In the genomic region with DNA sequence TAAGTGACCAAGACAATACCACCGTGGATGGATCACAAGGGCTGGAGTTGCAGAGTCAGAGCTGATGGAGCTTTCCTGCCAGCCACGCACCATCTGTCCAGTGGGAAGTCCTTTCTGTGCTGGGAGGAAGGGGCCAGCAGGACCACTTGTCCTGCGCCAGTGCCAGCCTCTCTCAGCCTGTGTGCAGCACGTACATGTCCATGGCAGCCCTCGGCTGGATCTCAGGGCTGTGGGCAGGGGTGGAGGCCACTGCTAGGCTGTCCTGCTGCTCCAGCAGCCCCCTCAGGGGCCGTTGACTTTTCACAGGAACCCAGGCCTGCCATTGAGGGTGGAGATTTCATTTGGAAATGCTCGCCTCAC, we compare ENCODE assay signal across 14 cellular contexts. TPM values are rescaled to one million over a fixed set of nuclear protein-coding genes. Genes with fewer than 3 reads are reported as not detected.
DNase-seq lines count a peak whose midpoint lies in the region; ATAC-seq, FAIRE-seq and TF ChIP-seq lines count a peak whose summit lies in the region.
"Had no signal": no experiment of that assay in that cellular context is flagged by ENCODE, and none has a peak within 500 bp of the region (broad histone marks: within the 10 kb centered on the region; RNA-seq: fewer than 3 reads in every experiment).

No MANE protein-coding gene starts in this region.

- H4K20me1 ChIP-seq in GM23248 (ENCODE audit: insufficient read depth) (no peaks in the 10 kb centered on the region), HepG2 (ENCODE audit: insufficient read depth, low read length) (no peaks in the 10 kb centered on the region), smooth muscle cell (ENCODE audit: low read depth) (peaks cover 32% of the 10 kb centered on the region)

- TF ChIP-seq CTCF in adrenal gland (IDR thresholded peaks at IDR 0.05), result no peak
- no peak for TF ChIP-seq CTCF in HepG2 (CRISPR knock-in tag; IDR thresholded peaks at IDR 0.05)
- TF ChIP-seq CTCF in smooth muscle cell (IDR thresholded peaks at IDR 0.05; ENCODE audit: borderline replicate concordance, insufficient read depth, poor library complexity, severe bottlenecking), result no peak

- H3K9ac ChIP-seq in GM23248 (peak overlapping the region; percentile 40; the same call in 1 of the 2 replicates), HepG2 (ENCODE audit: insufficient read depth, low read depth, low read length) (0 out of 2 replicates have a peak overlapping the region, but pooled peaks have one; percentile 46), smooth muscle cell (ENCODE audit: low read depth) (peak overlapping the region; percentile 68)

- no peaks in the 10 kb centered on the region for H3K27me3 ChIP-seq in GM23248 (replicated peaks; ENCODE audit: insufficient read depth)
- no peaks in the 10 kb centered on the region for H3K27me3 ChIP-seq in adrenal gland
- H3K27me3 ChIP-seq in HepG2 (ENCODE audit: control insufficient read depth in 1 of 2, insufficient read depth in 2 of 2, low read length in 2 of 2), result 0 out of 5 replicates have a peak, but pooled peaks cover 0 to 3% of the 10 kb centered on the region in 2 experiments
- H3K27me3 ChIP-seq in smooth muscle cell (ENCODE audit: low read depth), result no peaks in the 10 kb centered on the region

- H3K9me3 ChIP-seq in GM23248 (ENCODE audit: low read depth) (no peaks in the 10 kb centered on the region), adrenal gland (replicated peaks in 1 of 3) (no peaks in the 10 kb centered on the region), HepG2 (ENCODE audit: low read length) (no peaks in the 10 kb centered on the region), smooth muscle cell (replicated peaks; ENCODE audit: low read depth) (no peaks in the 10 kb centered on the region)
- H3K9me3 ChIP-seq: prostate gland had no signal

- H3K27ac ChIP-seq in GM23248, result peak overlapping the region; percentile 84
- peak overlapping the region in 4 of 5 donors; percentile 60 to 92 (median 70) for H3K27ac ChIP-seq in adrenal gland
- H3K27ac ChIP-seq in HepG2 (ENCODE audit: extremely low read length, insufficient read depth, low read length), result no peak overlapping the region
- peak overlapping the region; percentile 97 for H3K27ac ChIP-seq in smooth muscle cell (ENCODE audit: low read depth)
- H3K27ac ChIP-seq: prostate gland had no signal

- H3K4me1 ChIP-seq in GM23248 (ENCODE audit: insufficient read depth) (peaks cover 59% of the 10 kb centered on the region), adrenal gland (replicated peaks in 1 of 2) (peaks cover 41 to 69% of the 10 kb centered on the region in 2 donors), HepG2 (ENCODE audit: insufficient read depth, low read length) (peaks cover 38% of the 10 kb centered on the region), smooth muscle cell (ENCODE audit: low read depth) (peaks cover 38% of the 10 kb centered on the region)
- H3K4me1 ChIP-seq: prostate gland had no signal

- intact Hi-C loops in adrenal gland (cut with DNase I) (no loop called here), HepG2 (cut with micrococcal nuclease; ENCODE audit: unreplicated experiment) (no loop called here)

- peaks cover 35% of the 10 kb centered on the region for H3F3A ChIP-seq in GM23248 (ENCODE audit: insufficient read depth)
- H3F3A ChIP-seq in smooth muscle cell (ENCODE audit: low read depth), result peaks cover 58% of the 10 kb centered on the region

- peak; percentile 12 for DNase-seq in GM23248
- peak in 1 of 7 donors; percentile 26 for DNase-seq in adrenal gland
- DNase-seq in HepG2 (ENCODE audit: low spot score), result no peak
- DNase-seq in smooth muscle cell (lab: John Stamatoyannopoulos, UW; ENCODE audit: unreplicated experiment), result no peak
- no peak for DNase-seq in NCI-H345 treated with DMSO at 0.1 percent for 48 hours (lab: John Stamatoyannopoulos, UW; ENCODE audit: unreplicated experiment)
- DNase-seq in NCI-H187 treated with DMSO at 0.1 percent for 48 hours (lab: John Stamatoyannopoulos, UW), result no peak
- no peak for DNase-seq in HCEC 1CT
- DNase-seq: activated B cell treated with CpG ODN at 0.5 μM for 24 hours; activated CD8-positive, alpha-beta memory T cell treated with anti-CD3 and anti-CD28 coated beads, Interleukin-2, amount 10 ng/mL, durations not matched to agents 7 days and 5 days; NCI-H1417 treated with DMSO at 0.1 percent for 48 hours had no signal

- BruUV-seq in HepG2 (replicated peaks; lab: Mats Ljungman, UMichigan), result no TSS peak

- TF ChIP-seq EP300 in HepG2 (IDR thresholded peaks at IDR 0.05; ENCODE audit: low read depth in 2 of 2, low read length in 2 of 2), result no peak
- TF ChIP-seq EP300 in HepG2 (CRISPR knock-in tag; IDR thresholded peaks at IDR 0.05; ENCODE audit: borderline replicate concordance), result no peak

- CTCF ChIA-PET in HepG2 (lab: Yijun Ruan, JAX; ENCODE audit: low intra/inter-chr PET ratio, low total read pairs), result no interaction called here

- 56 to 62% methylated on average over 7 of the region's 7 CpGs for WGBS in GM23248 (ENCODE audit: low coverage in 1 of 2, low lambda C conversion rate in 2 of 2, missing lambda C conversion rate in 2 of 2), 2 experiments
- 74 to 87% (median 85%) methylated on average over 5 to 7 of the region's 7 CpGs for WGBS in adrenal gland, 4 donors
- 47% methylated on average over 3 of the region's 7 CpGs for WGBS in HepG2 (ENCODE audit: low lambda C conversion rate)
- 68% methylated on average over 7 of the region's 7 CpGs for WGBS in smooth muscle cell (ENCODE audit: low lambda C conversion rate)

- H3K4me3 ChIP-seq in GM23248 (no peak overlapping the region), adrenal gland (no peak overlapping the region), HepG2 (replicated peaks in 1 of 3; ENCODE audit: insufficient read depth in 1 of 3, low read depth in 2 of 3, low read length in 3 of 3) (peak overlapping the region in 1 of 3 experiments; percentile 57; a peak in 1 of 6 replicates), smooth muscle cell (no peak overlapping the region)
- H3K4me3 ChIP-seq: prostate gland had no signal

- in situ Hi-C loops in GM23248 (cut with MboI), result no loop called here
- in situ Hi-C loops in HepG2 (cut with HindIII; ENCODE audit: extremely low pct_ligation_motif_present, low pct_unique_long_range_greater_than_20kb), result no loop called here

- H2AFZ ChIP-seq in GM23248 (no peak overlapping the region), HepG2 (ENCODE audit: low read length) (peak overlapping the region; percentile 54), smooth muscle cell (ENCODE audit: low read depth) (no peak overlapping the region)

- no peaks in the 10 kb centered on the region for H3K36me3 ChIP-seq in GM23248 (ENCODE audit: low read depth)
- H3K36me3 ChIP-seq in adrenal gland (replicated peaks in 1 of 2), result no peaks in the 10 kb centered on the region
- H3K36me3 ChIP-seq in HepG2 (replicated peaks in 1 of 2; ENCODE audit: control insufficient read depth in 1 of 2, insufficient read depth in 2 of 2, low read length in 2 of 2), result no peaks in the 10 kb centered on the region
- no peaks in the 10 kb centered on the region for H3K36me3 ChIP-seq in smooth muscle cell (ENCODE audit: low read depth)
- H3K36me3 ChIP-seq: prostate gland had no signal

- peak; percentile 21 for ATAC-seq in HepG2
- ATAC-seq in HG02642 (IDR thresholded peaks at IDR 0.05; ENCODE audit: poor library complexity, unreplicated experiment), result no peak
- ATAC-seq: activated CD8-positive, alpha-beta memory T cell treated with anti-CD3 and anti-CD28 coated beads, Interleukin-2, amount 10 ng/mL, durations not matched to agents 7 days and 5 days had no signal

- H3K9me2 ChIP-seq in GM23248 (ENCODE audit: insufficient read depth), result peaks cover 6% of the 10 kb centered on the region; the same call in 1 of the 2 replicates

- POLR2A ChIA-PET in HepG2 (lab: Yijun Ruan, JAX), result no interaction called here

- peaks cover 59% of the 10 kb centered on the region for H3K79me2 ChIP-seq in GM23248 (ENCODE audit: insufficient read depth)
- H3K79me2 ChIP-seq in HepG2 (ENCODE audit: insufficient read depth, low read length), result no peaks in the 10 kb centered on the region
- H3K79me2 ChIP-seq in smooth muscle cell (ENCODE audit: low read depth), result peaks cover 73% of the 10 kb centered on the region

- no peak for TF ChIP-seq POLR2A in adrenal gland (IDR thresholded peaks at IDR 0.05)
- TF ChIP-seq POLR2A in HepG2 (IDR thresholded peaks at IDR 0.05; ENCODE audit: insufficient read depth in 1 of 2, low read depth in 2 of 2, low read length in 2 of 2), result no peak

- TF ChIP-seq RAD21 in HepG2 (CRISPR knock-in tag; IDR thresholded peaks at IDR 0.05), result no peak

- H3K4me2 ChIP-seq in GM23248 (ENCODE audit: unreplicated experiment), result peak overlapping the region; percentile 53
- H3K4me2 ChIP-seq in HepG2 (ENCODE audit: low read depth, low read length), result peak overlapping the region; percentile 87
- peak overlapping the region; percentile 83 for H3K4me2 ChIP-seq in smooth muscle cell

- FAIRE-seq in HepG2 (lab: Jason Lieb, UNC), result no peak
- FAIRE-seq: D721Med, H54 had no signal

RNA-seq across cellular contexts. Expression of a gene that starts 33.3 kb away (rescaled TPM):
- 40.5 and 49.2 TPM in 2 replicates for total RNA-seq in GM23248 (2014; rRNA removed; shearing (Covaris generic))
- polyA plus RNA-seq in GM23248 (2016; fragmentation: Nextera tagmentation; extraction: Ambion mirVana), result 144 and 162 TPM in 2 replicates
- total RNA-seq in adrenal gland, result 100 to 1,000 TPM; 102 to 365 (median 161) TPM
- polyA plus RNA-seq in adrenal gland, result 100 to 1,000 TPM in 1 of 3 donors, 10 to 100 TPM in 2; 46.6 to 130 (median 57.0) TPM
- 1.7 and 3.6 TPM in 2 replicates for total RNA-seq in HepG2 (2016; rRNA removed; fragmentation: Illumina TruSeq; extraction: Trizol)
- total RNA-seq in HepG2 (2016; cell fraction: cytosol; rRNA removed; fragmentation: Illumina TruSeq; extraction: Trizol; ENCODE audit: low read depth), result 1.4 and 2.6 TPM in 2 replicates
- total RNA-seq in HepG2 (2016; cell fraction: insoluble cytoplasmic fraction; rRNA removed; fragmentation: Illumina TruSeq; extraction: Trizol), result 2.9 TPM in 2 replicates
- 3.1 and 3.4 TPM in 2 replicates for total RNA-seq in HepG2 (2016; cell fraction: membrane; rRNA removed; fragmentation: Illumina TruSeq; extraction: Trizol)
- 1.4 and 2.6 TPM in 2 replicates for total RNA-seq in HepG2 (2016; cell fraction: nucleus; rRNA removed; fragmentation: Illumina TruSeq; extraction: Trizol)
- 0.73 and 1.1 TPM in 2 replicates for polyA plus RNA-seq in HepG2 (2011; rRNA removed)
- 0.24 and 1.2 TPM in 2 replicates for polyA plus RNA-seq in HepG2 (2011; cell fraction: cytosol; rRNA removed)
- 8.7 and 12.9 TPM in 2 replicates for polyA plus RNA-seq in HepG2 (2011; cell fraction: nucleus; rRNA removed)
- 0.38 and 2.1 TPM in 2 replicates for polyA plus RNA-seq in HepG2 (2012)
- polyA plus RNA-seq in HepG2 (2016; cell fraction: cytosol; fragmentation: Illumina TruSeq; extraction: Trizol; ENCODE audit: low read depth), result 4.4 and 5.7 TPM in 2 replicates
- 3.7 TPM in 2 replicates for polyA plus RNA-seq in HepG2 (2016; cell fraction: insoluble cytoplasmic fraction; fragmentation: Illumina TruSeq; extraction: Trizol; ENCODE audit: low read depth)
- 2.6 and 3.5 TPM in 2 replicates for polyA plus RNA-seq in HepG2 (2016; cell fraction: membrane; fragmentation: Illumina TruSeq; extraction: Trizol; ENCODE audit: low read depth)
- 2.9 and 3.0 TPM in 2 replicates for polyA plus RNA-seq in HepG2 (2016; cell fraction: nucleus; fragmentation: Illumina TruSeq; extraction: Trizol; ENCODE audit: insufficient read depth, low read depth)
- polyA minus RNA-seq in HepG2 (2011; rRNA and poly(A)+ RNA removed; ENCODE audit: low replicate concordance), result 1.9 and 153 TPM in 2 replicates
- polyA minus RNA-seq in HepG2 (2011; cell fraction: cytosol; rRNA and poly(A)+ RNA removed), result 2.8 and 4.2 TPM in 2 replicates
- 5.3 and 5.5 TPM in 2 replicates for polyA minus RNA-seq in HepG2 (2011; cell fraction: nucleus; rRNA and poly(A)+ RNA removed)
- total RNA-seq in smooth muscle cell, result 116 and 123 TPM in 2 replicates
- 389 and 414 TPM in 2 replicates for polyA plus RNA-seq in smooth muscle cell
- total RNA-seq: activated CD8-positive, alpha-beta memory T cell treated with anti-CD3 and anti-CD28 coated beads, Interleukin-2, amount 10 ng/mL, durations not matched to agents 7 days and 5 days had no signal
